ENCODE assay signal across 29 cellular contexts in genomic region chr9:86449246-86449645, GRCh38.
DNase-seq lines count a peak whose midpoint lies in the region; ATAC-seq and TF ChIP-seq lines count a peak whose summit lies in the region.
"Had no signal": no experiment of that assay in that cellular context is flagged by ENCODE, and none has a peak within 500 bp of the region (broad histone marks: within the 10 kb centered on the region; RNA-seq: fewer than 3 reads in every experiment).

No MANE protein-coding gene starts in this region.

- no peak for TF ChIP-seq CTCF in HEK293 (tag by site-specific recombination; IDR thresholded peaks at IDR 0.05)

- no peak for ATAC-seq in GM21723 (IDR thresholded peaks at IDR 0.05; ENCODE audit: unreplicated experiment)
- ATAC-seq: A549; CD8-positive, alpha-beta T cell had no signal

- DNase-seq in Ammon's horn (ENCODE audit: low spot score): peak; percentile 10
- DNase-seq in stimulated activated CD4-positive, alpha-beta T cell treated with anti-CD3 and anti-CD28 coated beads, Interleukin-4, amount 100 ng/mL, for 4 hours: no peak
- DNase-seq: 8988T; ACHN; AML-193; BE2C; C1 segment of cervical spinal cord; Caco-2; Calu3; CD4-positive, alpha-beta memory T cell; CD4-positive, alpha-beta T cell; CD4-positive, CD25-positive, alpha-beta regulatory T cell; CD8-positive, alpha-beta memory T cell; CD8-positive, alpha-beta T cell; COR-L47; DMS 273 treated with DMSO at 0.1 percent for 48 hours; DMS153; DMS53; DMS79; DMS79 treated with DMSO at 0.1 percent for 48 hours; DND-41; EL had no signal

- POLR2A ChIA-PET in HEK293 (lab: Yijun Ruan, JAX): no interaction called here

- H3K4me1 ChIP-seq in HEK293 (ENCODE audit: control insufficient read depth, insufficient read depth, low read length): no peaks in the 10 kb centered on the region
- H3K4me1 ChIP-seq: A549; BE2C; BLaER1; BLaER1 treated with 17β-estradiol and CSF1 and Interleukin-3, amounts not matched to agents 10 nM and 100 nM; Caco-2 had no signal

- H3K27ac ChIP-seq in HEK293 (ENCODE audit: extremely low read depth, low read depth, low read length): no peak overlapping the region
- H3K27ac ChIP-seq: 22Rv1; A549; BLaER1; BLaER1 treated with 17β-estradiol and CSF1 and Interleukin-3, amounts not matched to agents 10 nM and 100 nM; C4-2B had no signal

- no peaks in the 10 kb centered on the region for H3K9me3 ChIP-seq in HEK293 (ENCODE audit: control insufficient read depth, insufficient read depth, low read depth, low read length)
- H3K9me3 ChIP-seq: A549, BE2C, BLaER1, Caco-2 had no signal

- CTCF ChIA-PET in HEK293 (lab: Yijun Ruan, JAX): interaction anchor here (0.9 kb wide), 1 partner anchor 16 kb away, joined by 3 read pairs; no protein-coding TSS in a partner anchor

- no peak overlapping the region for H3K4me3 ChIP-seq in HEK293 (ENCODE audit: low read depth, low read length)
- H3K4me3 ChIP-seq: A549; BLaER1; BLaER1 treated with 17β-estradiol and CSF1 and Interleukin-3, amounts not matched to agents 10 nM and 100 nM had no signal

- H3K36me3 ChIP-seq in HEK293 (ENCODE audit: control insufficient read depth in 2 of 2, insufficient read depth in 1 of 2, low read length in 2 of 2): no peaks in the 10 kb centered on the region
- H3K36me3 ChIP-seq: BE2C; BLaER1; BLaER1 treated with 17β-estradiol and CSF1 and Interleukin-3, amounts not matched to agents 10 nM and 100 nM had no signal

TF ChIP-seq in HEK293, 187 proteins besides CTCF, POLR2A, EP300 and RAD21 (continues in another document):
- TF ChIP-seq ZBTB6 (tag by site-specific recombination; IDR thresholded peaks at IDR 0.05): no peak
- no peak for TF ChIP-seq ZBTB11 (tag by site-specific recombination; conservative IDR thresholded peaks at IDR 0.05; ENCODE audit: low read depth)
- TF ChIP-seq ZNF518A (tag by site-specific recombination; conservative IDR thresholded peaks at IDR 0.05; ENCODE audit: low read depth): no peak
- no peak for TF ChIP-seq ZFP37 (tag by site-specific recombination; IDR thresholded peaks at IDR 0.05)
- TF ChIP-seq ZBTB10 (tag by site-specific recombination; IDR thresholded peaks at IDR 0.05): no peak
- TF ChIP-seq ZNF350 (tag by site-specific recombination; IDR thresholded peaks at IDR 0.05): no peak
- no peak for TF ChIP-seq ATF2 (tag by site-specific recombination; IDR thresholded peaks at IDR 0.05; ENCODE audit: low read depth)
- no peak for TF ChIP-seq ZBTB8A (tag by site-specific recombination; IDR thresholded peaks at IDR 0.05)
- TF ChIP-seq ZFHX2 (tag by site-specific recombination; conservative IDR thresholded peaks at IDR 0.05): peak; percentile 68
- no peak for TF ChIP-seq ZNF843 (tag by site-specific recombination; IDR thresholded peaks at IDR 0.05)
- peak; percentile 80 for TF ChIP-seq EGR2 (tag by site-specific recombination; IDR thresholded peaks at IDR 0.05; ENCODE audit: low read depth)
- no peak for TF ChIP-seq ZNF677 (tag by site-specific recombination; IDR thresholded peaks at IDR 0.05)
